ENCODE assay signal across 1 cellular context in genomic region chr14:50402965-50403364, GRCh38.
TF ChIP-seq lines count a peak whose summit lies in the region.

No MANE protein-coding gene starts in this region.

TF ChIP-seq in endothelial cell of umbilical vein, 7 proteins besides CTCF, POLR2A, EP300 and RAD21 (continued from another document):
- TF ChIP-seq GATA2 (IDR thresholded peaks at IDR 0.05; ENCODE audit: insufficient read depth, insufficient read length, low read depth, low read length): no peak
- no peak for TF ChIP-seq POLR2AphosphoS5 (IDR thresholded peaks at IDR 0.05; ENCODE audit: insufficient read depth, low read depth, low read length)
- TF ChIP-seq MAX (IDR thresholded peaks at IDR 0.05; ENCODE audit: insufficient read depth, insufficient read length): no peak
- TF ChIP-seq EZH2 (IDR thresholded peaks at IDR 0.05; ENCODE audit: borderline replicate concordance, low read depth, low read length, severe bottlenecking): no peak
- TF ChIP-seq MYC (IDR thresholded peaks at IDR 0.05; ENCODE audit: low read depth, low read length): no peak
TF ChIP-seq in endothelial cell of umbilical vein: peak in this region for 0.
